ENCODE assay signal across 10 cellular contexts in genomic region chr6:36907781-36908180, GRCh38. TPM values are rescaled to one million over a fixed set of nuclear protein-coding genes. Genes with fewer than 3 reads are reported as not detected.
A peak's percentile ranks its signal among the peaks of the same experiment; 100 is the strongest.
DNase-seq lines count a peak whose midpoint lies in the region; ATAC-seq, FAIRE-seq and TF ChIP-seq lines count a peak whose summit lies in the region.
"Had no signal": no experiment of that assay in that cellular context is flagged by ENCODE, and none has a peak within 500 bp of the region (broad histone marks: within the 10 kb centered on the region; RNA-seq: fewer than 3 reads in every experiment).

No MANE protein-coding gene starts in this region.

- H3K27me3 Mint-ChIP-seq in naive thymus-derived CD8-positive, alpha-beta T cell: no peaks in the 10 kb centered on the region
- no peaks in the 10 kb centered on the region for H3K27me3 Mint-ChIP-seq in natural killer cell (ENCODE audit: low read depth in 2 of 2)

- peaks cover 0 to 9% (median 3%) of the 10 kb centered on the region in 4 donors for H3K36me3 ChIP-seq in right lobe of liver
- H3K36me3 ChIP-seq in HepG2 (replicated peaks in 1 of 2; ENCODE audit: control insufficient read depth in 1 of 2, insufficient read depth in 2 of 2, low read length in 2 of 2): peaks cover 12 to 41% of the 10 kb centered on the region in 2 experiments
- peaks cover 16% of the 10 kb centered on the region for H3K36me3 ChIP-seq in BE2C
- H3K36me3 ChIP-seq in trophoblast cell (ENCODE audit: control insufficient read depth in 1 of 2, insufficient read depth in 2 of 2, low read length in 2 of 2): peaks cover 5 to 9% of the 10 kb centered on the region in 2 experiments

- no peak overlapping the region for H2AFZ ChIP-seq in HepG2 (ENCODE audit: low read length)
- H2AFZ ChIP-seq in trophoblast cell (ENCODE audit: insufficient read depth, low read length, poor library complexity): no peak overlapping the region

- no peak overlapping the region for H3K4me3 ChIP-seq in right lobe of liver
- H3K4me3 ChIP-seq in HepG2 (replicated peaks in 1 of 3; ENCODE audit: insufficient read depth in 1 of 3, low read depth in 2 of 3, low read length in 3 of 3): no peak overlapping the region
- H3K4me3 ChIP-seq in BE2C (ENCODE audit: low read depth, low read length): no peak overlapping the region
- H3K4me3 ChIP-seq in trophoblast cell (ENCODE audit: low read depth, low read length): no peak overlapping the region

- FAIRE-seq in HepG2 (lab: Jason Lieb, UNC): no peak

- H2AK5ac ChIP-seq in trophoblast cell (ENCODE audit: low read length): no peak overlapping the region

- no peaks in the 10 kb centered on the region for H3K79me1 ChIP-seq in trophoblast cell (ENCODE audit: low read length)

- no peak overlapping the region for H4K91ac ChIP-seq in trophoblast cell (ENCODE audit: low read depth, low read length)

- TF ChIP-seq CTCF in right lobe of liver (IDR thresholded peaks at IDR 0.05) (no peak), HepG2 (CRISPR knock-in tag; IDR thresholded peaks at IDR 0.05) (no peak), BE2C (IDR thresholded peaks at IDR 0.05; ENCODE audit: low read depth, low read length) (no peak), natural killer cell (IDR thresholded peaks at IDR 0.05) (no peak)

- H3K4me2 ChIP-seq in HepG2 (ENCODE audit: low read depth, low read length) (no peak overlapping the region), trophoblast cell (ENCODE audit: low read length) (no peak overlapping the region)

- no peak overlapping the region for H2BK5ac ChIP-seq in trophoblast cell (ENCODE audit: low read depth, low read length, poor library complexity)

- no peak overlapping the region for H2BK12ac ChIP-seq in trophoblast cell (ENCODE audit: low read length)

- TF ChIP-seq EP300 in HepG2 (IDR thresholded peaks at IDR 0.05; ENCODE audit: low read depth in 2 of 2, low read length in 2 of 2): no peak
- no peak for TF ChIP-seq EP300 in HepG2 (CRISPR knock-in tag; IDR thresholded peaks at IDR 0.05; ENCODE audit: borderline replicate concordance)

- DNase-seq in right lobe of liver (peak; percentile 61 to 92 (median 69)), HepG2 (ENCODE audit: low spot score) (no peak), erythroblast (lab: John Stamatoyannopoulos, UW) (peak; percentile 17 to 30), BE2C (no peak), natural killer cell (no peak), trophoblast cell (no peak)
- no peak for DNase-seq in naive thymus-derived CD8-positive, alpha-beta T cell
- DNase-seq: NK-92 treated with Interleukin-12 subunit alpha and Interleukin-12 subunit beta, amount 100 ng/mL, for 24 hours had no signal

- in situ Hi-C loops in HepG2 (cut with HindIII; ENCODE audit: extremely low pct_ligation_motif_present, low pct_unique_long_range_greater_than_20kb): no loop called here

- no peak overlapping the region for H4K12ac ChIP-seq in trophoblast cell (ENCODE audit: low read depth, low read length)

- no peak overlapping the region for H3K18ac ChIP-seq in trophoblast cell (ENCODE audit: low read length)

- POLR2A ChIA-PET in HepG2 (lab: Yijun Ruan, JAX): no interaction called here
- POLR2A ChIA-PET in naive thymus-derived CD8-positive, alpha-beta T cell (lab: Charles Lee): no interaction called here

- 17% methylated on average over 5 of the region's 5 CpGs for WGBS in right lobe of liver (ENCODE audit: insufficient coverage, low coverage, low lambda C conversion rate, missing lambda C conversion rate)
- WGBS in HepG2 (ENCODE audit: low lambda C conversion rate): 95% methylated on average over 5 of the region's 5 CpGs
- WGBS in trophoblast cell (ENCODE audit: extremely low coverage, insufficient coverage, insufficient read length): no CpG with 5 or more reads among the region's 5 CpGs

- CTCF ChIA-PET in HepG2 (lab: Yijun Ruan, JAX; ENCODE audit: low intra/inter-chr PET ratio, low total read pairs): no interaction called here

- no peak overlapping the region for H3K4me3 Mint-ChIP-seq in naive thymus-derived CD8-positive, alpha-beta T cell
- no peak overlapping the region for H3K4me3 Mint-ChIP-seq in natural killer cell

- TF ChIP-seq POLR2A in right lobe of liver (IDR thresholded peaks at IDR 0.05) (no peak), HepG2 (IDR thresholded peaks at IDR 0.05; ENCODE audit: insufficient read depth in 1 of 2, low read depth in 2 of 2, low read length in 2 of 2) (no peak), erythroblast (IDR thresholded peaks at IDR 0.05; ENCODE audit: low read length) (no peak)

- no peak for TF ChIP-seq RAD21 in HepG2 (CRISPR knock-in tag; IDR thresholded peaks at IDR 0.05)

- H3K36me3 Mint-ChIP-seq in naive thymus-derived CD8-positive, alpha-beta T cell: peaks cover 0 to 64% (median 27%) of the 10 kb centered on the region in 3 donors
- peaks cover 7% of the 10 kb centered on the region for H3K36me3 Mint-ChIP-seq in natural killer cell

- intact Hi-C loops in right lobe of liver (cut with DNase I): no loop called here
- intact Hi-C loops in HepG2 (cut with micrococcal nuclease; ENCODE audit: unreplicated experiment): no loop called here
- intact Hi-C loops in natural killer cell (cut with micrococcal nuclease): no loop called here

- H3K4me1 ChIP-seq in right lobe of liver (peaks cover 0 to 28% (median 0%) of the 10 kb centered on the region in 4 donors), HepG2 (ENCODE audit: insufficient read depth, low read length) (no peaks in the 10 kb centered on the region), BE2C (peaks cover 4% of the 10 kb centered on the region), trophoblast cell (ENCODE audit: control insufficient read depth in 1 of 2, insufficient read depth in 2 of 2, low read length in 2 of 2) (no peaks in the 10 kb centered on the region)

- no peak overlapping the region for H4K8ac ChIP-seq in trophoblast cell (ENCODE audit: low read depth, low read length)

- H3K4me1 Mint-ChIP-seq in naive thymus-derived CD8-positive, alpha-beta T cell: peaks cover 16 to 31% (median 19%) of the 10 kb centered on the region in 4 donors
- H3K4me1 Mint-ChIP-seq in natural killer cell: peaks cover 13 to 35% of the 10 kb centered on the region in 2 donors

- no peak overlapping the region for H3K23ac ChIP-seq in trophoblast cell (ENCODE audit: low read length)

- no peak overlapping the region for H2BK120ac ChIP-seq in trophoblast cell (ENCODE audit: insufficient read depth, low read length, poor library complexity)

- H3K27ac ChIP-seq in right lobe of liver (peak overlapping the region in 1 of 3 donors; percentile 16), HepG2 (ENCODE audit: extremely low read length, insufficient read depth, low read length) (no peak overlapping the region), trophoblast cell (ENCODE audit: low read depth, low read length) (no peak overlapping the region)

- H4K20me1 ChIP-seq in HepG2 (ENCODE audit: insufficient read depth, low read length): no peaks in the 10 kb centered on the region

- peak in 3 of 4 donors; percentile 81 to 84 (median 81) for ATAC-seq in right lobe of liver
- ATAC-seq in HepG2: no peak
- no peak for ATAC-seq in naive thymus-derived CD8-positive, alpha-beta T cell
- ATAC-seq in GM21737 (IDR thresholded peaks at IDR 0.05; ENCODE audit: unreplicated experiment): no peak
- no peak for ATAC-seq in natural killer cell

- no peaks in the 10 kb centered on the region for H3K9me3 ChIP-seq in right lobe of liver
- no peaks in the 10 kb centered on the region for H3K9me3 ChIP-seq in HepG2 (ENCODE audit: low read length)
- H3K9me3 ChIP-seq in BE2C: no peaks in the 10 kb centered on the region
- H3K9me3 ChIP-seq in trophoblast cell (ENCODE audit: insufficient read depth, low read depth, low read length): no peaks in the 10 kb centered on the region

- no TSS peak for BruUV-seq in HepG2 (replicated peaks; lab: Mats Ljungman, UMichigan)

- no peak overlapping the region for H3K14ac ChIP-seq in trophoblast cell (ENCODE audit: low read length)

- H3K79me2 ChIP-seq in HepG2 (ENCODE audit: insufficient read depth, low read length) (no peaks in the 10 kb centered on the region), trophoblast cell (ENCODE audit: control insufficient read depth, insufficient read depth, low read length, poor library complexity) (no peaks in the 10 kb centered on the region)

- peak overlapping the region in 6 of 10 donors; percentile 9 to 63 (median 19) for H3K27ac Mint-ChIP-seq in naive thymus-derived CD8-positive, alpha-beta T cell
- H3K27ac Mint-ChIP-seq in natural killer cell: no peak overlapping the region

- H3K27me3 ChIP-seq in right lobe of liver (no peaks in the 10 kb centered on the region), HepG2 (ENCODE audit: control insufficient read depth in 1 of 2, insufficient read depth in 2 of 2, low read length in 2 of 2) (no peaks in the 10 kb centered on the region), BE2C (no peaks in the 10 kb centered on the region), trophoblast cell (ENCODE audit: insufficient read depth, low read length) (no peaks in the 10 kb centered on the region)

- H3K9ac ChIP-seq in HepG2 (ENCODE audit: insufficient read depth, low read depth, low read length): no peak overlapping the region
- no peak overlapping the region for H3K9ac ChIP-seq in trophoblast cell (ENCODE audit: low read length)

- no peak overlapping the region for H3K4ac ChIP-seq in trophoblast cell (ENCODE audit: low read depth, low read length)

- no peaks in the 10 kb centered on the region for H3K9me3 Mint-ChIP-seq in naive thymus-derived CD8-positive, alpha-beta T cell
- H3K9me3 Mint-ChIP-seq in natural killer cell: no peaks in the 10 kb centered on the region

RNA-seq across cellular contexts. Expression of gene C6orf89, which starts 22.0 kb away (rescaled TPM):
- 10 to 100 TPM; 29.0 to 37.0 (median 32.1) TPM for total RNA-seq in right lobe of liver
- 23.9 and 32.2 TPM in 2 replicates for total RNA-seq in HepG2 (2016; rRNA removed; fragmentation: Illumina TruSeq; extraction: Trizol)
- 7.9 and 8.2 TPM in 2 replicates for total RNA-seq in HepG2 (2016; cell fraction: cytosol; rRNA removed; fragmentation: Illumina TruSeq; extraction: Trizol; ENCODE audit: low read depth)
- 22.0 and 33.0 TPM in 2 replicates for total RNA-seq in HepG2 (2016; cell fraction: insoluble cytoplasmic fraction; rRNA removed; fragmentation: Illumina TruSeq; extraction: Trizol)
- 14.6 and 15.0 TPM in 2 replicates for total RNA-seq in HepG2 (2016; cell fraction: membrane; rRNA removed; fragmentation: Illumina TruSeq; extraction: Trizol)
- 25.4 and 27.7 TPM in 2 replicates for total RNA-seq in HepG2 (2016; cell fraction: nucleus; rRNA removed; fragmentation: Illumina TruSeq; extraction: Trizol)
- polyA plus RNA-seq in HepG2 (2011; rRNA removed): 22.1 and 26.0 TPM in 2 replicates
- polyA plus RNA-seq in HepG2 (2011; cell fraction: cytosol; rRNA removed): 11.4 and 16.3 TPM in 2 replicates
- polyA plus RNA-seq in HepG2 (2011; cell fraction: nucleus; rRNA removed): 12.6 and 14.7 TPM in 2 replicates
- polyA plus RNA-seq in HepG2 (2012): 24.1 and 25.8 TPM in 2 replicates
- polyA plus RNA-seq in HepG2 (2016; cell fraction: cytosol; fragmentation: Illumina TruSeq; extraction: Trizol; ENCODE audit: low read depth): 6.6 and 6.8 TPM in 2 replicates
- 16.8 and 19.4 TPM in 2 replicates for polyA plus RNA-seq in HepG2 (2016; cell fraction: insoluble cytoplasmic fraction; fragmentation: Illumina TruSeq; extraction: Trizol; ENCODE audit: low read depth)
- 10.3 and 12.1 TPM in 2 replicates for polyA plus RNA-seq in HepG2 (2016; cell fraction: membrane; fragmentation: Illumina TruSeq; extraction: Trizol; ENCODE audit: low read depth)
- polyA plus RNA-seq in HepG2 (2016; cell fraction: nucleus; fragmentation: Illumina TruSeq; extraction: Trizol; ENCODE audit: insufficient read depth, low read depth): 31.1 and 31.6 TPM in 2 replicates
- 18.1 and 18.8 TPM in 2 replicates for polyA minus RNA-seq in HepG2 (2011; rRNA and poly(A)+ RNA removed; ENCODE audit: low replicate concordance)
- 7.6 and 13.6 TPM in 2 replicates for polyA minus RNA-seq in HepG2 (2011; cell fraction: cytosol; rRNA and poly(A)+ RNA removed)
- polyA minus RNA-seq in HepG2 (2011; cell fraction: nucleus; rRNA and poly(A)+ RNA removed): 6.8 and 8.6 TPM in 2 replicates
- total RNA-seq in naive thymus-derived CD8-positive, alpha-beta T cell: 10 to 100 TPM; 41.9 to 44.9 TPM
- 10 to 100 TPM; 37.4 to 44.4 (median 40.1) TPM for polyA plus RNA-seq in naive thymus-derived CD8-positive, alpha-beta T cell
- polyA plus RNA-seq in BE2C (2012; ENCODE audit: insufficient read depth, insufficient read length, low read depth): 30.3 TPM
- 10 to 100 TPM; 34.3 to 47.0 (median 46.3) TPM for total RNA-seq in natural killer cell
- polyA plus RNA-seq in trophoblast cell (2013): 17.7 and 18.1 TPM in 2 replicates

RNA-seq across cellular contexts. Expression of gene PPIL1, which starts 33.2 kb away (rescaled TPM):
- total RNA-seq in right lobe of liver (10 to 100 TPM; 11.2 to 29.2 (median 16.5) TPM), HepG2 (2016; rRNA removed; fragmentation: Illumina TruSeq; extraction: Trizol) (144 and 202 TPM in 2 replicates), natural killer cell (1 to 10 TPM; 2.6 to 5.2 (median 5.1) TPM)
- total RNA-seq in HepG2 (2016; cell fraction: cytosol; rRNA removed; fragmentation: Illumina TruSeq; extraction: Trizol; ENCODE audit: low read depth): 18.7 and 21.1 TPM in 2 replicates
- 144 and 223 TPM in 2 replicates for total RNA-seq in HepG2 (2016; cell fraction: insoluble cytoplasmic fraction; rRNA removed; fragmentation: Illumina TruSeq; extraction: Trizol)
- 75.0 TPM in 2 replicates for total RNA-seq in HepG2 (2016; cell fraction: membrane; rRNA removed; fragmentation: Illumina TruSeq; extraction: Trizol)
- 60.3 and 65.1 TPM in 2 replicates for total RNA-seq in HepG2 (2016; cell fraction: nucleus; rRNA removed; fragmentation: Illumina TruSeq; extraction: Trizol)
- 59.0 and 74.2 TPM in 2 replicates for polyA plus RNA-seq in HepG2 (2011; rRNA removed)
- polyA plus RNA-seq in HepG2 (2011; cell fraction: cytosol; rRNA removed): 53.5 and 73.2 TPM in 2 replicates
- polyA plus RNA-seq in HepG2 (2011; cell fraction: nucleus; rRNA removed): 9.9 and 13.8 TPM in 2 replicates
- polyA plus RNA-seq in HepG2 (2012): 62.2 and 66.4 TPM in 2 replicates
- polyA plus RNA-seq in HepG2 (2016; cell fraction: cytosol; fragmentation: Illumina TruSeq; extraction: Trizol; ENCODE audit: low read depth): 20.3 and 21.1 TPM in 2 replicates
- polyA plus RNA-seq in HepG2 (2016; cell fraction: insoluble cytoplasmic fraction; fragmentation: Illumina TruSeq; extraction: Trizol; ENCODE audit: low read depth): 209 and 228 TPM in 2 replicates
- 57.0 and 58.9 TPM in 2 replicates for polyA plus RNA-seq in HepG2 (2016; cell fraction: membrane; fragmentation: Illumina TruSeq; extraction: Trizol; ENCODE audit: low read depth)
- 73.7 and 81.3 TPM in 2 replicates for polyA plus RNA-seq in HepG2 (2016; cell fraction: nucleus; fragmentation: Illumina TruSeq; extraction: Trizol; ENCODE audit: insufficient read depth, low read depth)
- 69.1 and 72.7 TPM in 2 replicates for polyA minus RNA-seq in HepG2 (2011; rRNA and poly(A)+ RNA removed; ENCODE audit: low replicate concordance)
- polyA minus RNA-seq in HepG2 (2011; cell fraction: cytosol; rRNA and poly(A)+ RNA removed): 31.7 and 39.2 TPM in 2 replicates
- 17.1 and 20.0 TPM in 2 replicates for polyA minus RNA-seq in HepG2 (2011; cell fraction: nucleus; rRNA and poly(A)+ RNA removed)
- 10 to 100 TPM; 10.3 to 11.5 TPM for total RNA-seq in naive thymus-derived CD8-positive, alpha-beta T cell
- polyA plus RNA-seq in naive thymus-derived CD8-positive, alpha-beta T cell: 10 to 100 TPM; 27.1 to 34.2 (median 27.6) TPM
- polyA plus RNA-seq in BE2C (2012; ENCODE audit: insufficient read depth, insufficient read length, low read depth): 69.1 TPM
- 32.6 and 33.1 TPM in 2 replicates for polyA plus RNA-seq in trophoblast cell (2013)

RNA-seq across cellular contexts. Expression of gene PI16, which starts 46.8 kb away (rescaled TPM):
- total RNA-seq in right lobe of liver (under 1 TPM in 2 of 6 experiments, not detected in 4; 0.11 to 0.42 TPM), HepG2 (2016; rRNA removed; fragmentation: Illumina TruSeq; extraction: Trizol) (not detected in 2 replicates), natural killer cell (1 to 10 TPM in 2 of 3 donors, under 1 TPM in 1; 0.33 to 1.8 (median 1.1) TPM)
- total RNA-seq in HepG2 (2016; cell fraction: cytosol; rRNA removed; fragmentation: Illumina TruSeq; extraction: Trizol; ENCODE audit: low read depth): not detected in 2 replicates
- not detected in 2 replicates for total RNA-seq in HepG2 (2016; cell fraction: insoluble cytoplasmic fraction; rRNA removed; fragmentation: Illumina TruSeq; extraction: Trizol)
- total RNA-seq in HepG2 (2016; cell fraction: membrane; rRNA removed; fragmentation: Illumina TruSeq; extraction: Trizol): not detected in 2 replicates
- total RNA-seq in HepG2 (2016; cell fraction: nucleus; rRNA removed; fragmentation: Illumina TruSeq; extraction: Trizol): not detected in 2 replicates
- not detected in 2 replicates for polyA plus RNA-seq in HepG2 (2011; rRNA removed)
- polyA plus RNA-seq in HepG2 (2011; cell fraction: cytosol; rRNA removed): not detected in 2 replicates
- polyA plus RNA-seq in HepG2 (2011; cell fraction: nucleus; rRNA removed): not detected in 2 replicates
- not detected in 2 replicates for polyA plus RNA-seq in HepG2 (2012)
- not detected in 2 replicates for polyA plus RNA-seq in HepG2 (2016; cell fraction: cytosol; fragmentation: Illumina TruSeq; extraction: Trizol; ENCODE audit: low read depth)
- not detected in 2 replicates for polyA plus RNA-seq in HepG2 (2016; cell fraction: insoluble cytoplasmic fraction; fragmentation: Illumina TruSeq; extraction: Trizol; ENCODE audit: low read depth)
- not detected in 2 replicates for polyA plus RNA-seq in HepG2 (2016; cell fraction: membrane; fragmentation: Illumina TruSeq; extraction: Trizol; ENCODE audit: low read depth)
- not detected in 2 replicates for polyA plus RNA-seq in HepG2 (2016; cell fraction: nucleus; fragmentation: Illumina TruSeq; extraction: Trizol; ENCODE audit: insufficient read depth, low read depth)
- polyA minus RNA-seq in HepG2 (2011; rRNA and poly(A)+ RNA removed; ENCODE audit: low replicate concordance): 0.33 TPM in 1 of 2 replicates, not detected in the other
- polyA minus RNA-seq in HepG2 (2011; cell fraction: cytosol; rRNA and poly(A)+ RNA removed): not detected in 2 replicates
- not detected in 2 replicates for polyA minus RNA-seq in HepG2 (2011; cell fraction: nucleus; rRNA and poly(A)+ RNA removed)
- 1 to 10 TPM in 1 of 2 experiments, under 1 TPM in 1; 0.65 to 1.1 TPM for total RNA-seq in naive thymus-derived CD8-positive, alpha-beta T cell
- polyA plus RNA-seq in naive thymus-derived CD8-positive, alpha-beta T cell: 1 to 10 TPM; 1.2 to 6.4 (median 3.5) TPM
- polyA plus RNA-seq in BE2C (2012; ENCODE audit: insufficient read depth, insufficient read length, low read depth): not detected
- polyA plus RNA-seq in trophoblast cell (2013): not detected in 2 replicates
- total RNA-seq: epithelial cell of proximal tubule had no signal

Comparison
In these comparisons a context has a peak if more than half of its experiments do, and no peak if none do; other contexts are left out.
1. ATAC-seq: peak in right lobe of liver (3 of 4); none in HepG2 (single experiment), naive thymus-derived CD8-positive, alpha-beta T cell (0 of 2), GM21737 (single experiment) and natural killer cell (0 of 3).
2. DNase-seq: peak in right lobe of liver (3 of 3) and erythroblast (2 of 2); none in HepG2 (single experiment), naive thymus-derived CD8-positive, alpha-beta T cell (0 of 10), BE2C (single experiment), natural killer cell (single experiment) and trophoblast cell (0 of 2).
3. H3K27ac Mint-ChIP-seq: peak in naive thymus-derived CD8-positive, alpha-beta T cell (6 of 10); none in natural killer cell (0 of 2).